In genomic region chr10:30985552-30985951, GRCh38 we compare ENCODE assay signal across 12 cellular contexts. TPM values are rescaled to one million over a fixed set of nuclear protein-coding genes. Genes with fewer than 3 reads are reported as not detected.
DNase-seq lines count a peak whose midpoint lies in the region; ATAC-seq and TF ChIP-seq lines count a peak whose summit lies in the region.
"Had no signal": no experiment of that assay in that cellular context is flagged by ENCODE, and none has a peak within 500 bp of the region (broad histone marks: within the 10 kb centered on the region; RNA-seq: fewer than 3 reads in every experiment).

No MANE protein-coding gene starts in this region.

- peak overlapping the region; percentile 44 for H3K9ac ChIP-seq in PC-3 (ENCODE audit: low read length)
- H3K9ac ChIP-seq: KMS-11 had no signal

- 0 out of 2 replicates have a peak overlapping the region, but pooled peaks have one; percentile 26 for H2AFZ ChIP-seq in PC-3 (ENCODE audit: low read length)

- CTCF ChIA-PET in PC-3 (lab: Charles Lee): interaction anchor here (1.0 kb wide), 1 partner anchor 233 kb away, joined by 3 read pairs; no protein-coding TSS in a partner anchor

- H3K4me3 ChIP-seq in PC-3 (ENCODE audit: low read length) (no peak overlapping the region; the same call in 1 of the 2 replicates), cardiac fibroblast (replicated peaks in 1 of 2; ENCODE audit: low read depth in 2 of 2, low read length in 2 of 2) (no peak overlapping the region), psoas muscle (no peak overlapping the region)

- no peaks in the 10 kb centered on the region for H4K20me1 ChIP-seq in PC-3 (ENCODE audit: low read length)

- H3K79me2 ChIP-seq in PC-3 (ENCODE audit: low read length): no peaks in the 10 kb centered on the region

- 25 to 54% (median 33%) methylated on average over 1 of the region's 1 CpG for WGBS in psoas muscle, 3 donors

- H3K27ac ChIP-seq in PC-3 (ENCODE audit: low read length) (peak overlapping the region; percentile 82), psoas muscle (peak overlapping the region; percentile 70)
- H3K27ac ChIP-seq: KMS-11 had no signal

- H3K36me3 ChIP-seq in PC-3 (ENCODE audit: low read depth, low read length) (no peaks in the 10 kb centered on the region), psoas muscle (ENCODE audit: insufficient read depth in 1 of 2, low read depth in 1 of 2) (no peaks in the 10 kb centered on the region)

- peak overlapping the region; percentile 46 for H3K4me2 ChIP-seq in PC-3 (ENCODE audit: low read length)
- H3K4me2 ChIP-seq: KMS-11 had no signal

- H3K9me3 ChIP-seq in PC-3 (ENCODE audit: low read length) (no peaks in the 10 kb centered on the region), psoas muscle (no peaks in the 10 kb centered on the region)

- intact Hi-C loops in PC-3 (cut with micrococcal nuclease) (no loop called here), psoas muscle (cut with DNase I) (no loop called here)

- no peaks in the 10 kb centered on the region for H3F3A ChIP-seq in PC-3 (ENCODE audit: low read length, unreplicated experiment)

- no TSS peak for BruUV-seq in PC-3 (replicated peaks; lab: Mats Ljungman, UMichigan)

- DNase-seq in H4 (ENCODE audit: low spot score) (peak; percentile 19), PC-3 (peak; percentile 73), cardiac fibroblast (ENCODE audit: low read depth in 2 of 2) (peak; percentile 55 to 87), psoas muscle (no peak), OCI-M1 (lab: John Stamatoyannopoulos, UW) (no peak), cerebellum (ENCODE audit: low spot score) (no peak), erythroblast (lab: John Stamatoyannopoulos, UW) (no peak), retina (no peak)
- DNase-seq: activated CD4-positive, alpha-beta T cell treated with anti-CD3 and anti-CD28 coated beads, Interleukin-2, amount 50 U/mL, for 4 hours; activated naive CD4-positive, alpha-beta T cell; NCI-H2029 had no signal

- no peak for TF ChIP-seq POLR2A in erythroblast (IDR thresholded peaks at IDR 0.05; ENCODE audit: low read length)

- H3K4me1 ChIP-seq in PC-3 (ENCODE audit: insufficient read depth, low read length): peaks cover 34% of the 10 kb centered on the region
- peaks cover 54% of the 10 kb centered on the region for H3K4me1 ChIP-seq in psoas muscle

- TF ChIP-seq CTCF in PC-3 (conservative IDR thresholded peaks at IDR 0.05; ENCODE audit: low read depth, low read length): no peak
- no peak for TF ChIP-seq CTCF in cardiac fibroblast (IDR thresholded peaks at IDR 0.05; ENCODE audit: low read depth, low read length)
- no peak for TF ChIP-seq CTCF in psoas muscle (IDR thresholded peaks at IDR 0.05)

- ATAC-seq in PC-3 (peak; percentile 72), psoas muscle (peak in 1 of 4 donors; percentile 31)

- POLR2A ChIA-PET in PC-3 (lab: Charles Lee; ENCODE audit: unreplicated experiment): interaction anchor here (0.6 kb wide), 2 partner anchors 13 to 1086 kb away, joined by 3 read pairs; no protein-coding TSS in a partner anchor

- no peaks in the 10 kb centered on the region for H3K9me2 ChIP-seq in PC-3 (replicated peaks; ENCODE audit: low read length)

- H3K27me3 ChIP-seq in PC-3 (ENCODE audit: low read length) (no peaks in the 10 kb centered on the region), psoas muscle (ENCODE audit: insufficient read depth in 3 of 3, low read length in 2 of 3) (no peaks in the 10 kb centered on the region)

RNA-seq across cellular contexts. Expression of gene ZNF438, which starts 46.1 kb away (rescaled TPM):
- 1.3 TPM in 2 replicates for total RNA-seq in H4 (2014; rRNA removed; shearing (Covaris generic))
- 0.98 and 2.4 TPM in 2 replicates for total RNA-seq in PC-3 (2014; rRNA removed)
- 10 to 100 TPM; 12.3 to 27.9 (median 17.2) TPM for total RNA-seq in psoas muscle
- polyA plus RNA-seq in psoas muscle: 10 to 100 TPM; 17.0 to 26.1 (median 21.3) TPM
- 3.8 TPM for total RNA-seq in cerebellum

Comparison
In these comparisons a context has a peak if more than half of its experiments do, and no peak if none do; other contexts are left out.
1. DNase-seq: peak in H4 (single experiment), PC-3 (single experiment) and cardiac fibroblast (2 of 2); none in psoas muscle (0 of 2), OCI-M1 (single experiment), cerebellum (single experiment), erythroblast (0 of 2) and retina (single experiment).